Comparison of ENCODE assay signal across 12 cellular contexts in genomic region chr12:57603323-57603722, GRCh38. TPM values are rescaled to one million over a fixed set of nuclear protein-coding genes. Genes with fewer than 3 reads are reported as not detected.
DNase-seq lines count a peak whose midpoint lies in the region; ATAC-seq and TF ChIP-seq lines count a peak whose summit lies in the region.
"Had no signal": no experiment of that assay in that cellular context is flagged by ENCODE, and none has a peak within 500 bp of the region (broad histone marks: within the 10 kb centered on the region; RNA-seq: fewer than 3 reads in every experiment).

No MANE protein-coding gene starts in this region.

- H3K27ac ChIP-seq in layer of hippocampus (ENCODE audit: low read depth, low read length), result peak overlapping the region; percentile 82
- H3K27ac ChIP-seq in substantia nigra (ENCODE audit: low read depth, low read length, poor library complexity, severe bottlenecking), result peak overlapping the region; percentile 87

- no peaks in the 10 kb centered on the region for H3K9me3 Mint-ChIP-seq in activated CD4-positive, alpha-beta T cell treated with anti-CD3 and anti-CD28 coated beads for 36 hours (ENCODE audit: low read depth)
- no peaks in the 10 kb centered on the region for H3K9me3 Mint-ChIP-seq in activated CD8-positive, alpha-beta T cell treated with anti-CD3 and anti-CD28 coated beads for 36 hours

- intact Hi-C loops in activated CD4-positive, alpha-beta T cell treated with anti-CD3 and anti-CD28 coated beads for 36 hours (cut with DNase I, micrococcal nuclease), result no loop called here
- intact Hi-C loops in activated CD8-positive, alpha-beta T cell treated with anti-CD3 and anti-CD28 coated beads for 36 hours (cut with micrococcal nuclease), result no loop called here

- H3K36me3 Mint-ChIP-seq in activated CD4-positive, alpha-beta T cell treated with anti-CD3 and anti-CD28 coated beads for 36 hours (ENCODE audit: low read depth), result peaks cover 12% of the 10 kb centered on the region
- H3K36me3 Mint-ChIP-seq in activated CD8-positive, alpha-beta T cell treated with anti-CD3 and anti-CD28 coated beads for 36 hours (ENCODE audit: low read depth), result peaks cover 20% of the 10 kb centered on the region

- POLR2A ChIA-PET in activated CD4-positive, alpha-beta T cell treated with anti-CD3 and anti-CD28 coated beads for 36 hours (lab: Charles Lee), result interaction anchor here (0.6 kb wide), 2 partner anchors 11 to 21 kb away, joined by 3 read pairs; no protein-coding TSS in a partner anchor
- POLR2A ChIA-PET in activated CD8-positive, alpha-beta T cell treated with anti-CD3 and anti-CD28 coated beads for 36 hours (lab: Charles Lee), result interaction anchor here (0.6 to 4.4 kb wide), 5 partner anchors 12 to 145 kb away, joined by 3 to 27 read pairs (median 3); no protein-coding TSS in a partner anchor

- no peaks in the 10 kb centered on the region for H3K27me3 ChIP-seq in layer of hippocampus (ENCODE audit: control insufficient read depth, insufficient read depth, low read length)

- CTCF ChIA-PET in activated CD4-positive, alpha-beta T cell treated with anti-CD3 and anti-CD28 coated beads for 36 hours (lab: Charles Lee), result interaction anchor here (1.6 kb wide), 1 partner anchor 10 kb away, joined by 6 read pairs; no protein-coding TSS in a partner anchor
- CTCF ChIA-PET in activated CD8-positive, alpha-beta T cell treated with anti-CD3 and anti-CD28 coated beads for 36 hours (lab: Charles Lee), result no interaction called here

- no peak overlapping the region for H3K27ac Mint-ChIP-seq in activated CD4-positive, alpha-beta T cell treated with anti-CD3 and anti-CD28 coated beads for 36 hours
- no peak overlapping the region for H3K27ac Mint-ChIP-seq in activated CD8-positive, alpha-beta T cell treated with anti-CD3 and anti-CD28 coated beads for 36 hours

- H3K4me3 Mint-ChIP-seq in activated CD4-positive, alpha-beta T cell treated with anti-CD3 and anti-CD28 coated beads for 36 hours, result peak overlapping the region; percentile 71
- H3K4me3 Mint-ChIP-seq in activated CD8-positive, alpha-beta T cell treated with anti-CD3 and anti-CD28 coated beads for 36 hours, result peak overlapping the region; percentile 74

- TF ChIP-seq CTCF in activated CD8-positive, alpha-beta T cell treated with anti-CD3 and anti-CD28 coated beads for 36 hours (IDR thresholded peaks at IDR 0.05), result no peak

- no peaks in the 10 kb centered on the region for H3K27me3 Mint-ChIP-seq in activated CD4-positive, alpha-beta T cell treated with anti-CD3 and anti-CD28 coated beads for 36 hours
- H3K27me3 Mint-ChIP-seq in activated CD8-positive, alpha-beta T cell treated with anti-CD3 and anti-CD28 coated beads for 36 hours, result no peaks in the 10 kb centered on the region

- ATAC-seq in activated CD4-positive, alpha-beta T cell treated with anti-CD3 and anti-CD28 coated beads for 36 hours, result no peak
- no peak for ATAC-seq in activated CD8-positive, alpha-beta T cell treated with anti-CD3 and anti-CD28 coated beads for 36 hours
- no peak for ATAC-seq in HG03108 (IDR thresholded peaks at IDR 0.05; ENCODE audit: unreplicated experiment)
- no peak for ATAC-seq in HG03469 (IDR thresholded peaks at IDR 0.05; ENCODE audit: unreplicated experiment)
- ATAC-seq: A549 had no signal

- peaks cover 23% of the 10 kb centered on the region for H3K4me1 Mint-ChIP-seq in activated CD4-positive, alpha-beta T cell treated with anti-CD3 and anti-CD28 coated beads for 36 hours
- peaks cover 25% of the 10 kb centered on the region for H3K4me1 Mint-ChIP-seq in activated CD8-positive, alpha-beta T cell treated with anti-CD3 and anti-CD28 coated beads for 36 hours (ENCODE audit: low read depth)

- no peak for DNase-seq in activated CD4-positive, alpha-beta T cell treated with anti-CD3 and anti-CD28 coated beads for 36 hours
- DNase-seq in activated CD4-positive, alpha-beta T cell treated with anti-CD3 and anti-CD28 coated beads, Interleukin-2, amount 50 U/mL, for 48 hours, result no peak
- DNase-seq in activated CD8-positive, alpha-beta T cell treated with anti-CD3 and anti-CD28 coated beads for 36 hours, result no peak
- DNase-seq in substantia nigra (lab: John Stamatoyannopoulos, UW) (no peak), NCI-H2081 treated with DMSO at 0.1 percent for 48 hours (lab: John Stamatoyannopoulos, UW) (no peak)
- DNase-seq: activated CD8-positive, alpha-beta memory T cell treated with anti-CD3 and anti-CD28 coated beads, Interleukin-2, amount 50 U/mL, for 48 hours; effector CD8-positive, alpha-beta T cell; stimulated activated CD4-positive, alpha-beta T cell treated with anti-CD3 and anti-CD28 coated beads, Interleukin-12 subunit alpha, Interleukin-12 subunit beta, amount 100 ng/mL, for 4 hours had no signal

RNA-seq across cellular contexts. Expression of gene DTX3, which starts 1.3 kb away (rescaled TPM):
- 10 to 100 TPM; 16.7 to 17.0 TPM for total RNA-seq in activated CD4-positive, alpha-beta T cell treated with anti-CD3 and anti-CD28 coated beads for 36 hours
- total RNA-seq in activated CD8-positive, alpha-beta T cell treated with anti-CD3 and anti-CD28 coated beads for 36 hours, result 10 to 100 TPM; 13.7 to 15.1 TPM

RNA-seq across cellular contexts. Expression of gene ARHGEF25, which starts 7.9 kb away (rescaled TPM):
- total RNA-seq in activated CD4-positive, alpha-beta T cell treated with anti-CD3 and anti-CD28 coated beads for 36 hours, result 1 to 10 TPM; 2.2 to 2.6 TPM
- 1 to 10 TPM; 1.1 to 1.2 TPM for total RNA-seq in activated CD8-positive, alpha-beta T cell treated with anti-CD3 and anti-CD28 coated beads for 36 hours

RNA-seq across cellular contexts. Expression of gene PIP4K2C, which starts 12.3 kb away (rescaled TPM):
- 10 to 100 TPM; 12.1 to 14.9 TPM for total RNA-seq in activated CD4-positive, alpha-beta T cell treated with anti-CD3 and anti-CD28 coated beads for 36 hours
- 10 to 100 TPM; 10.7 to 12.3 TPM for total RNA-seq in activated CD8-positive, alpha-beta T cell treated with anti-CD3 and anti-CD28 coated beads for 36 hours

RNA-seq across cellular contexts. Expression of gene B4GALNT1, which starts 29.7 kb away (rescaled TPM):
- total RNA-seq in activated CD4-positive, alpha-beta T cell treated with anti-CD3 and anti-CD28 coated beads for 36 hours, result 1 to 10 TPM; 1.4 to 1.5 TPM
- total RNA-seq in activated CD8-positive, alpha-beta T cell treated with anti-CD3 and anti-CD28 coated beads for 36 hours, result 1 to 10 TPM in 1 of 2 experiments, under 1 TPM in 1; 0.61 to 1.4 TPM

RNA-seq across cellular contexts. Expression of gene KIF5A, which starts 53.5 kb away (rescaled TPM):
- total RNA-seq in activated CD4-positive, alpha-beta T cell treated with anti-CD3 and anti-CD28 coated beads for 36 hours, result 1 to 10 TPM; 1.3 to 1.4 TPM
- 1 to 10 TPM; 1.2 to 1.3 TPM for total RNA-seq in activated CD8-positive, alpha-beta T cell treated with anti-CD3 and anti-CD28 coated beads for 36 hours
